ENCODE assay signal across 30 cellular contexts in the genomic region with DNA sequence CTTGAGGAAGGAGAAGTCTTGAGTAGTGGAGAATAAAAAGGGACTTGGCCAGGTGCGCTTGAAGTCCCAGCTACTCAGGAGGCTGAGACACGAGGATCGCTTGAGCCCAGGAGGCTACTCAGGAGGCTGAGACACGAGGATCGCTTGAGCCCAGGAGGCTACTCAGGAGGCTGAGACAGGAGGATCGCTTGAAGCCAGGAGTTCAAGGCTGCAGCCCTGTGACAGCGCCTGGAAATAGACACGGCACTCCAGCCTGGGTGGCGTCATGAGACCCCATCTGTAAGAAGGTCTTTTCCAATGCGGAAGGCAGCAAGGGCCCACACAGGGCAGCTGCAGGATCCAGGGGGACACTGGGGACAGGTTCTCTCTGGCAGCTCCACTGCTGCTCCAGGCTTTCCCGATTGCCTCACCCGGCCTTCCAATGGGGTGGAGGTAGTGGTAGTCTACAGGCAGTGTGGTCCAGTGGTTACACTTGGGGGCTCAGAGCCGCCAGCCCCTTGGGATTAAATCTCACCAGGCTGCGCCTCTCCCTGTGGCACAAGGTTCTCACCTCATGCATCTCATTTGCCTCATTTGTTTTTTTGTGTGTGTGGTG.
DNase-seq lines count a peak whose midpoint lies in the region; ATAC-seq, FAIRE-seq and TF ChIP-seq lines count a peak whose summit lies in the region.
"Had no signal": no experiment of that assay in that cellular context is flagged by ENCODE, and none has a peak within 500 bp of the region (broad histone marks: within the 10 kb centered on the region; RNA-seq: fewer than 3 reads in every experiment).

No MANE protein-coding gene starts in this region.

- H3K9me3 Mint-ChIP-seq in astrocyte (ENCODE audit: unreplicated experiment) = no peaks in the 10 kb centered on the region
- no peaks in the 10 kb centered on the region for H3K9me3 Mint-ChIP-seq in immature natural killer cell
- H3K9me3 Mint-ChIP-seq in activated naive CD4-positive, alpha-beta T cell treated with anti-CD3 and anti-CD28 coated beads, Interleukin-2, amount 10 ng/mL, durations not matched to agents 7 days and 5 days = no peaks in the 10 kb centered on the region
- H3K9me3 Mint-ChIP-seq: activated CD4-positive, alpha-beta memory T cell treated with anti-CD3 and anti-CD28 coated beads, Interleukin-2, amount 10 ng/mL, durations not matched to agents 7 days and 5 days; activated naive CD4-positive, alpha-beta T cell treated with anti-CD3 and anti-CD28 coated beads, Interleukin-2, amount 50 U/mL, for 24 hours had no signal

- H2AFZ ChIP-seq in HCT116 (ENCODE audit: low read depth, low read length, poor library complexity, severe bottlenecking) = no peak overlapping the region
- no peak overlapping the region for H2AFZ ChIP-seq in astrocyte (ENCODE audit: low read depth, low read length)
- H2AFZ ChIP-seq in HepG2 (ENCODE audit: low read length) = no peak overlapping the region

- no peaks in the 10 kb centered on the region for H3K9me2 ChIP-seq in HCT116 (ENCODE audit: insufficient read depth)

- H4K20me1 ChIP-seq in HCT116 (ENCODE audit: insufficient read depth) (peaks cover 4% of the 10 kb centered on the region; the same call in 1 of the 2 replicates), astrocyte (ENCODE audit: insufficient read depth, low read length) (no peaks in the 10 kb centered on the region), HepG2 (ENCODE audit: insufficient read depth, low read length) (no peaks in the 10 kb centered on the region)

- H3K4me3 ChIP-seq in HCT116 (replicated peaks in 1 of 2; ENCODE audit: low read depth in 1 of 2, low read length in 2 of 2) (no peak overlapping the region), astrocyte (ENCODE audit: insufficient read depth, low read depth, low read length) (no peak overlapping the region), HepG2 (replicated peaks in 1 of 3; ENCODE audit: insufficient read depth in 1 of 3, low read depth in 2 of 3, low read length in 3 of 3) (peak overlapping the region in 1 of 3 experiments; percentile 99; a peak in 2 of 6 replicates), retinal pigment epithelial cell (ENCODE audit: low read length) (peak overlapping the region; percentile 89)
- H3K4me3 ChIP-seq: gastroesophageal sphincter, K562, MG63, spleen, upper lobe of right lung had no signal

- H3K36me3 ChIP-seq in HCT116 (ENCODE audit: control insufficient read depth in 1 of 2, insufficient read depth in 2 of 2, low read length in 2 of 2) (0 out of 4 replicates have a peak, but pooled peaks cover 0 to 6% of the 10 kb centered on the region in 2 experiments), astrocyte (ENCODE audit: insufficient read depth, low read length) (no peaks in the 10 kb centered on the region), HepG2 (replicated peaks in 1 of 2; ENCODE audit: control insufficient read depth in 1 of 2, insufficient read depth in 2 of 2, low read length in 2 of 2) (peaks cover 0 to 7% of the 10 kb centered on the region in 2 experiments; a peak in 2 of 5 replicates)
- H3K36me3 ChIP-seq: gastroesophageal sphincter, spleen, upper lobe of right lung had no signal

- H3K36me3 Mint-ChIP-seq in astrocyte (ENCODE audit: low read depth, unreplicated experiment) = no peaks in the 10 kb centered on the region
- no peaks in the 10 kb centered on the region for H3K36me3 Mint-ChIP-seq in immature natural killer cell
- H3K36me3 Mint-ChIP-seq in activated naive CD4-positive, alpha-beta T cell treated with anti-CD3 and anti-CD28 coated beads, Interleukin-2, amount 10 ng/mL, durations not matched to agents 7 days and 5 days = no peaks in the 10 kb centered on the region
- H3K36me3 Mint-ChIP-seq: activated naive CD4-positive, alpha-beta T cell treated with anti-CD3 and anti-CD28 coated beads, Interleukin-2, amount 50 U/mL, for 24 hours had no signal

- H3K27ac ChIP-seq in HCT116 (ENCODE audit: low read depth, low read length) = peak overlapping the region; percentile 98
- H3K27ac ChIP-seq in astrocyte (ENCODE audit: low read depth, low read length) = no peak overlapping the region
- peak overlapping the region; percentile 98 for H3K27ac ChIP-seq in HepG2 (ENCODE audit: extremely low read length, insufficient read depth, low read length)
- H3K27ac ChIP-seq: gastroesophageal sphincter, upper lobe of right lung had no signal

- DNase-seq in HCT116 (ENCODE audit: low read depth, low spot score) = no peak
- DNase-seq in astrocyte (ENCODE audit: low read depth) = no peak
- no peak for DNase-seq in HepG2 (ENCODE audit: low spot score)
- no peak for DNase-seq in retinal pigment epithelial cell (ENCODE audit: low read depth)
- DNase-seq in NCI-H187 treated with DMSO at 0.1 percent for 48 hours (lab: John Stamatoyannopoulos, UW) = no peak
- no peak for DNase-seq in immature natural killer cell
- no peak for DNase-seq in activated naive CD4-positive, alpha-beta T cell treated with anti-CD3 and anti-CD28 coated beads, Interleukin-2, amount 10 ng/mL, durations not matched to agents 7 days and 5 days
- DNase-seq: activated CD4-positive, alpha-beta memory T cell treated with anti-CD3 and anti-CD28 coated beads, Interleukin-2, amount 10 ng/mL, durations not matched to agents 7 days and 5 days; activated CD4-positive, CD25-positive, alpha-beta regulatory T cell treated with anti-CD3 and anti-CD28 coated beads, Interleukin-2, amount 50 U/mL, for 72 hours; activated CD8-positive, alpha-beta memory T cell treated with anti-CD3 and anti-CD28 coated beads, Interleukin-2, amount 50 U/mL, for 48 hours; amygdala; C1 segment of cervical spinal cord; dermis blood vessel endothelial cell; DND-41; hippocampal formation; MG63; NCI-H1417; NCI-H446; NCI-H82; occipital lobe; SHP77; spleen; upper lobe of right lung had no signal

- H3K9ac ChIP-seq in HCT116 (ENCODE audit: low read length) = peak overlapping the region; percentile 97; the same call in 1 of the 2 replicates
- H3K9ac ChIP-seq in astrocyte (ENCODE audit: low read length) = no peak overlapping the region
- H3K9ac ChIP-seq in HepG2 (ENCODE audit: insufficient read depth, low read depth, low read length) = peak overlapping the region; percentile 93

- H3K4me2 ChIP-seq in HCT116 (ENCODE audit: low read length) (peak overlapping the region; percentile 84), astrocyte (ENCODE audit: low read length) (no peak overlapping the region), HepG2 (ENCODE audit: low read depth, low read length) (peak overlapping the region; percentile 81)

- TF ChIP-seq CTCF in HCT116 (IDR thresholded peaks at IDR 0.05 in 2 of 3, conservative IDR thresholded peaks at IDR 0.05 in 1 of 3; ENCODE audit: borderline replicate concordance in 1 of 3, insufficient read depth in 1 of 3, low read depth in 2 of 3, low read length in 2 of 3) (no peak), astrocyte (IDR thresholded peaks at IDR 0.05; ENCODE audit: insufficient read depth, low read depth, low read length) (no peak), HepG2 (CRISPR knock-in tag; IDR thresholded peaks at IDR 0.05) (no peak), retinal pigment epithelial cell (conservative IDR thresholded peaks at IDR 0.05; ENCODE audit: low read depth, low read length) (no peak)

- no peak for TF ChIP-seq POLR2A in HCT116 (IDR thresholded peaks at IDR 0.05; ENCODE audit: borderline replicate concordance, extremely low read depth, insufficient read depth, insufficient read length)
- peak in 1 of 2 experiments; percentile 33; a peak in 1 of 4 replicates for TF ChIP-seq POLR2A in HepG2 (IDR thresholded peaks at IDR 0.05; ENCODE audit: insufficient read depth in 1 of 2, low read depth in 2 of 2, low read length in 2 of 2)

- peak overlapping the region; percentile 34 for H3K27ac Mint-ChIP-seq in astrocyte (ENCODE audit: unreplicated experiment)
- H3K27ac Mint-ChIP-seq in immature natural killer cell = no peak overlapping the region
- H3K27ac Mint-ChIP-seq in activated naive CD4-positive, alpha-beta T cell treated with anti-CD3 and anti-CD28 coated beads, Interleukin-2, amount 10 ng/mL, durations not matched to agents 7 days and 5 days = no peak overlapping the region
- H3K27ac Mint-ChIP-seq: activated CD4-positive, alpha-beta memory T cell treated with anti-CD3 and anti-CD28 coated beads, Interleukin-2, amount 10 ng/mL, durations not matched to agents 7 days and 5 days; activated naive CD4-positive, alpha-beta T cell treated with anti-CD3 and anti-CD28 coated beads, Interleukin-2, amount 50 U/mL, for 24 hours had no signal

- 94% methylated on average over 12 of the region's 14 CpGs for WGBS in HepG2 (ENCODE audit: low lambda C conversion rate)

- H3K27me3 Mint-ChIP-seq in astrocyte (ENCODE audit: low read depth, unreplicated experiment) (peaks cover 7% of the 10 kb centered on the region), immature natural killer cell (ENCODE audit: low read depth in 3 of 3) (peaks cover 14 to 29% (median 20%) of the 10 kb centered on the region in 3 donors)
- H3K27me3 Mint-ChIP-seq in activated naive CD4-positive, alpha-beta T cell treated with anti-CD3 and anti-CD28 coated beads, Interleukin-2, amount 10 ng/mL, durations not matched to agents 7 days and 5 days = peaks cover 76% of the 10 kb centered on the region
- H3K27me3 Mint-ChIP-seq: activated naive CD4-positive, alpha-beta T cell treated with anti-CD3 and anti-CD28 coated beads, Interleukin-2, amount 50 U/mL, for 24 hours had no signal

- intact Hi-C loops in HCT116 (cut with micrococcal nuclease) = no loop called here
- intact Hi-C loops in HepG2 (cut with micrococcal nuclease; ENCODE audit: unreplicated experiment) = no loop called here

- H3K27me3 ChIP-seq in HCT116 (ENCODE audit: insufficient read depth, low read length) = no peaks in the 10 kb centered on the region
- no peaks in the 10 kb centered on the region for H3K27me3 ChIP-seq in astrocyte (ENCODE audit: insufficient read depth, low read length)
- no peaks in the 10 kb centered on the region; a peak in 1 of 5 replicates for H3K27me3 ChIP-seq in HepG2 (ENCODE audit: control insufficient read depth in 1 of 2, insufficient read depth in 2 of 2, low read length in 2 of 2)
- H3K27me3 ChIP-seq: MG63, upper lobe of right lung had no signal

- RAD21 ChIA-PET in HCT116 (lab: Charles Lee; ENCODE audit: low non-redundant PET in 1 of 2, low total read pairs in 2 of 2, uncharacterized antibody in 2 of 2, unreplicated experiment in 2 of 2) = no interaction called here

- H3K4me1 ChIP-seq in HCT116 (ENCODE audit: control insufficient read depth in 1 of 2, insufficient read depth in 2 of 2, low read length in 2 of 2) (peaks cover 73 to 87% of the 10 kb centered on the region in 2 experiments), astrocyte (ENCODE audit: insufficient read depth, low read length) (peaks cover 77% of the 10 kb centered on the region), HepG2 (ENCODE audit: insufficient read depth, low read length) (peaks cover 75% of the 10 kb centered on the region)

- BruUV-seq in HCT116 (replicated peaks; lab: Mats Ljungman, UMichigan) = no TSS peak
- BruUV-seq in HepG2 (replicated peaks; lab: Mats Ljungman, UMichigan) = no TSS peak

- H3K4me1 Mint-ChIP-seq in astrocyte (ENCODE audit: low read depth, unreplicated experiment) = peaks cover 28% of the 10 kb centered on the region
- peaks cover 16 to 18% of the 10 kb centered on the region in 2 donors for H3K4me1 Mint-ChIP-seq in immature natural killer cell
- peaks cover 15% of the 10 kb centered on the region for H3K4me1 Mint-ChIP-seq in activated naive CD4-positive, alpha-beta T cell treated with anti-CD3 and anti-CD28 coated beads, Interleukin-2, amount 10 ng/mL, durations not matched to agents 7 days and 5 days

- H3K79me2 ChIP-seq in HCT116 (ENCODE audit: insufficient read depth, low read length) (peaks cover 75% of the 10 kb centered on the region), astrocyte (ENCODE audit: insufficient read depth, low read length) (peaks cover 10% of the 10 kb centered on the region), HepG2 (ENCODE audit: insufficient read depth, low read length) (peaks cover 74% of the 10 kb centered on the region)

- CTCF ChIA-PET in HCT116 (lab: Charles Lee) = no interaction called here
- CTCF ChIA-PET in HepG2 (lab: Yijun Ruan, JAX; ENCODE audit: low intra/inter-chr PET ratio, low total read pairs) = no interaction called here
- CTCF ChIA-PET in activated naive CD4-positive, alpha-beta T cell treated with anti-CD3 and anti-CD28 coated beads, Interleukin-2, amount 10 ng/mL, durations not matched to agents 7 days and 5 days (lab: Charles Lee) = no interaction called here

- TF ChIP-seq EP300 in HepG2 (IDR thresholded peaks at IDR 0.05; ENCODE audit: low read depth in 2 of 2, low read length in 2 of 2) (no peak), HepG2 (CRISPR knock-in tag; IDR thresholded peaks at IDR 0.05; ENCODE audit: borderline replicate concordance) (no peak)

- in situ Hi-C loops in HepG2 (cut with HindIII; ENCODE audit: extremely low pct_ligation_motif_present, low pct_unique_long_range_greater_than_20kb) = loop anchor here (10.0 kb wide), 1 partner anchor 91 kb away; no protein-coding TSS in a partner anchor

- POLR2A ChIA-PET in HCT116 (lab: Charles Lee) = no interaction called here
- POLR2A ChIA-PET in HepG2 (lab: Yijun Ruan, JAX) = interaction anchor here (1.7 to 12.7 kb wide), 7 partner anchors 15 to 168 kb away, joined by 5 to 335 read pairs (median 27); no protein-coding TSS in a partner anchor

- TF ChIP-seq RAD21 in HCT116 (IDR thresholded peaks at IDR 0.05; ENCODE audit: low read depth) (no peak), HepG2 (CRISPR knock-in tag; IDR thresholded peaks at IDR 0.05) (no peak)

- no peak for FAIRE-seq in astrocyte (lab: Jason Lieb, UNC)
- no peak for FAIRE-seq in HepG2 (lab: Jason Lieb, UNC)
- FAIRE-seq: H54, TTC549 had no signal

- H3K9me3 ChIP-seq in HCT116 (ENCODE audit: control insufficient read depth in 1 of 2, insufficient read depth in 1 of 2, low read depth in 1 of 2, low read length in 2 of 2) = no peaks in the 10 kb centered on the region
- no peaks in the 10 kb centered on the region for H3K9me3 ChIP-seq in astrocyte (ENCODE audit: insufficient read depth, low read depth, low read length)
- H3K9me3 ChIP-seq in HepG2 (ENCODE audit: low read length) = no peaks in the 10 kb centered on the region
- H3K9me3 ChIP-seq: gastroesophageal sphincter, MG63, spleen, upper lobe of right lung had no signal

- H3K4me3 Mint-ChIP-seq in astrocyte (ENCODE audit: unreplicated experiment) (no peak overlapping the region), immature natural killer cell (no peak overlapping the region)
- no peak overlapping the region for H3K4me3 Mint-ChIP-seq in activated naive CD4-positive, alpha-beta T cell treated with anti-CD3 and anti-CD28 coated beads, Interleukin-2, amount 10 ng/mL, durations not matched to agents 7 days and 5 days
- H3K4me3 Mint-ChIP-seq: activated CD4-positive, alpha-beta memory T cell treated with anti-CD3 and anti-CD28 coated beads, Interleukin-2, amount 10 ng/mL, durations not matched to agents 7 days and 5 days; activated naive CD4-positive, alpha-beta T cell treated with anti-CD3 and anti-CD28 coated beads, Interleukin-2, amount 50 U/mL, for 24 hours had no signal

- ATAC-seq in HCT116 (no peak), HepG2 (no peak), HG03095 (IDR thresholded peaks at IDR 0.05; ENCODE audit: unreplicated experiment) (no peak)
- ATAC-seq: gastroesophageal sphincter, K562, left lobe of liver, upper lobe of right lung had no signal

Comparison
In these comparisons a context has a peak if more than half of its experiments do, and no peak if none do; other contexts are left out.
1. Of the 20 proteins assayed by ChIP-seq in both HepG2 and HCT116: peak only in HepG2: JUND and ZBTB33; only in HCT116: none; in both: none; in neither: 17; mixed calls (peak in some experiments, not most) for 1.